In the genomic region with DNA sequence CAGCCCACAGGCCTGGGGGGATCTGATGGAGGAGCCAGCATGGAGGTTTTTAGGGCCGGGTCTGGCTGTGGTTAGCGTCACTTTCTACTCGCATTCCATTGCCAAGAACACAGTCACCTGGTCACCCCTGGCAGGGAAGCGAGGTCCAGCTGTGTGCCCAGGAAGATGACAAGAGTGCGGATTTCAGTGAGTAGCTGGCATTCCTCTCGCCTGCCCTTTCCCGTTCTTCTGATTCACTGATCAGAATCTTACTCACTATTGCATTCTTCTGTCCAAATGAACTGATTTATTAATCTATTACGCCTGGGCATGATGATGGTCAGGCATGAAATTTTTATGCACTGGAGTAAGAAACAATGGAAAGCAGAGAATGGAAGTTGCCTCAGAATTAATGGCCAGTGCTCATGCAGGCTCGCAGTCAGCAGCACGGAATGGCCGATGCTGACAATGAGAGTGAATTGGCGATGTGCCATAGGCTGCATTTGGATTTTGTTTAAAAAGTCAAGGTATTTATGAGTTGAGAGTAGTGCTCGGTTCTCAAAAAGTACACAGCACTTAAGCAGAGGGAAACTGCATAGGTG, we compare ENCODE assay signal across 13 cellular contexts.
DNase-seq lines count a peak whose midpoint lies in the region; ATAC-seq and TF ChIP-seq lines count a peak whose summit lies in the region.
"Had no signal": no experiment of that assay in that cellular context is flagged by ENCODE, and none has a peak within 500 bp of the region (broad histone marks: within the 10 kb centered on the region; RNA-seq: fewer than 3 reads in every experiment).

No MANE protein-coding gene starts in this region.

- H3K27ac ChIP-seq in foreskin keratinocyte (no peak overlapping the region), testis (no peak overlapping the region)
- H3K27ac ChIP-seq: 22Rv1 had no signal

- DNase-seq in NCI-H1092 treated with DMSO at 0.1 percent for 48 hours (lab: John Stamatoyannopoulos, UW) = peak; percentile 8
- DNase-seq in NCI-H1092 (lab: John Stamatoyannopoulos, UW) = no peak
- peak; percentile 71 to 86 for DNase-seq in foreskin keratinocyte
- DNase-seq in renal cortical epithelial cell (ENCODE audit: low read depth) = peak; percentile 86
- DNase-seq in NCI-H2029 (lab: John Stamatoyannopoulos, UW) = no peak
- no peak for DNase-seq in testis
- no peak for DNase-seq in central memory CD4-positive, alpha-beta T cell
- DNase-seq: activated CD8-positive, alpha-beta memory T cell treated with anti-CD3 and anti-CD28 coated beads for 24 hours had no signal

- TF ChIP-seq CTCF in foreskin keratinocyte (conservative IDR thresholded peaks at IDR 0.05) (no peak), testis (IDR thresholded peaks at IDR 0.05) (no peak)

- 84 to 85% methylated on average over 13 of the region's 13 CpGs for WGBS in testis, 2 donors

- no peaks in the 10 kb centered on the region for H3K27me3 ChIP-seq in foreskin keratinocyte
- no peaks in the 10 kb centered on the region for H3K27me3 ChIP-seq in testis
- H3K27me3 ChIP-seq: breast epithelium had no signal

- ATAC-seq in SK-N-SH treated with all-trans-retinoic acid at 6 μM for 48 hours = peak; percentile 86
- ATAC-seq in foreskin keratinocyte = no peak
- ATAC-seq: HepG2; natural killer cell treated with Interleukin-12 subunit alpha and Interleukin-12 subunit beta and Interleukin-15 and Interleukin-18, amount 100 ng/mL, for 72 hours had no signal

- TF ChIP-seq POLR2A in testis (IDR thresholded peaks at IDR 0.05) = no peak

- no peaks in the 10 kb centered on the region for H3K9me3 ChIP-seq in testis
- H3K9me3 ChIP-seq: breast epithelium had no signal

- H3K36me3 ChIP-seq in testis (ENCODE audit: low read depth, missing control alignments) = no peaks in the 10 kb centered on the region
- H3K36me3 ChIP-seq: breast epithelium had no signal

- peaks cover 20% of the 10 kb centered on the region for H3K4me1 ChIP-seq in foreskin keratinocyte
- H3K4me1 ChIP-seq in testis = no peaks in the 10 kb centered on the region

- intact Hi-C loops in testis (cut with DNase I; ENCODE audit: low total_unique reads) = no loop called here

- H3K4me3 ChIP-seq in testis = no peak overlapping the region
- H3K4me3 ChIP-seq: breast epithelium had no signal

TF ChIP-seq in SK-N-SH treated with all-trans-retinoic acid at 6 μM for 48 hours, 23 proteins besides CTCF, POLR2A, EP300 and RAD21 (continues in another document):
- TF ChIP-seq PPARA (CRISPR knock-in tag; IDR thresholded peaks at IDR 0.05; ENCODE audit: borderline replicate concordance) (no peak), ZNF70 (CRISPR knock-in tag; IDR thresholded peaks at IDR 0.05) (no peak), TCF4 (CRISPR knock-in tag; IDR thresholded peaks at IDR 0.05; ENCODE audit: borderline replicate concordance) (no peak), GLIS3 (CRISPR knock-in tag; IDR thresholded peaks at IDR 0.05) (no peak), ZNF8 (CRISPR knock-in tag; IDR thresholded peaks at IDR 0.05) (no peak), ESRRG (CRISPR knock-in tag; IDR thresholded peaks at IDR 0.05) (no peak), ISL1 (CRISPR knock-in tag; IDR thresholded peaks at IDR 0.05) (peak; percentile 96), SNAI2 (CRISPR knock-in tag; IDR thresholded peaks at IDR 0.05) (peak; percentile 29; the same call in 1 of the 2 replicates), ZFP3 (CRISPR knock-in tag; IDR thresholded peaks at IDR 0.05) (peak; percentile 68), OSR1 (CRISPR knock-in tag; IDR thresholded peaks at IDR 0.05) (no peak), TOX (CRISPR knock-in tag; IDR thresholded peaks at IDR 0.05; ENCODE audit: borderline replicate concordance) (no peak), ZC3H10 (CRISPR knock-in tag; IDR thresholded peaks at IDR 0.05) (no peak), ZNF565 (CRISPR knock-in tag; conservative IDR thresholded peaks at IDR 0.05; ENCODE audit: low read depth) (no peak), ARNTL (CRISPR knock-in tag; IDR thresholded peaks at IDR 0.05; ENCODE audit: borderline replicate concordance, low read depth) (no peak), BACH2 (CRISPR knock-in tag; IDR thresholded peaks at IDR 0.05; ENCODE audit: borderline replicate concordance) (no peak), RARB (CRISPR knock-in tag; IDR thresholded peaks at IDR 0.05) (no peak)
- TF ChIP-seq, protein P1, sequence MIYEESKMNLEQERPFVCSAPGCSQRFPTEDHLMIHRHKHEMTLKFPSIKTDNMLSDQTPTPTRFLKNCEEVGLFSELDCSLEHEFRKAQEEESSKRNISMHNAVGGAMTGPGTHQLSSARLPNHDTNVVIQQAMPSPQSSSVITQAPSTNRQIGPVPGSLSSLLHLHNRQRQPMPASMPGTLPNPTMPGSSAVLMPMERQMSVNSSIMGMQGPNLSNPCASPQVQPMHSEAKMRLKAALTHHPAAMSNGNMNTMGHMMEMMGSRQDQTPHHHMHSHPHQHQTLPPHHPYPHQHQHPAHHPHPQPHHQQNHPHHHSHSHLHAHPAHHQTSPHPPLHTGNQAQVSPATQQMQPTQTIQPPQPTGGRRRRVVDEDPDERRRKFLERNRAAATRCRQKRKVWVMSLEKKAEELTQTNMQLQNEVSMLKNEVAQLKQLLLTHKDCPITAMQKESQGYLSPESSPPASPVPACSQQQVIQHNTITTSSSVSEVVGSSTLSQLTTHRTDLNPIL (CRISPR knock-in tag; IDR thresholded peaks at IDR 0.05; ENCODE audit: low read depth) = peak; percentile 82
- TF ChIP-seq, protein P2, sequence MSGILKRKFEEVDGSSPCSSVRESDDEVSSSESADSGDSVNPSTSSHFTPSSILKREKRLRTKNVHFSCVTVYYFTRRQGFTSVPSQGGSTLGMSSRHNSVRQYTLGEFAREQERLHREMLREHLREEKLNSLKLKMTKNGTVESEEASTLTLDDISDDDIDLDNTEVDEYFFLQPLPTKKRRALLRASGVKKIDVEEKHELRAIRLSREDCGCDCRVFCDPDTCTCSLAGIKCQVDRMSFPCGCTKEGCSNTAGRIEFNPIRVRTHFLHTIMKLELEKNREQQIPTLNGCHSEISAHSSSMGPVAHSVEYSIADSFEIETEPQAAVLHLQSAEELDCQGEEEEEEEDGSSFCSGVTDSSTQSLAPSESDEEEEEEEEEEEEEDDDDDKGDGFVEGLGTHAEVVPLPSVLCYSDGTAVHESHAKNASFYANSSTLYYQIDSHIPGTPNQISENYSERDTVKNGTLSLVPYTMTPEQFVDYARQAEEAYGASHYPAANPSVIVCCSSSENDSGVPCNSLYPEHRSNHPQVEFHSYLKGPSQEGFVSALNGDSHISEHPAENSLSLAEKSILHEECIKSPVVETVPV (CRISPR knock-in tag; IDR thresholded peaks at IDR 0.05) = no peak
- TF ChIP-seq, protein P3, sequence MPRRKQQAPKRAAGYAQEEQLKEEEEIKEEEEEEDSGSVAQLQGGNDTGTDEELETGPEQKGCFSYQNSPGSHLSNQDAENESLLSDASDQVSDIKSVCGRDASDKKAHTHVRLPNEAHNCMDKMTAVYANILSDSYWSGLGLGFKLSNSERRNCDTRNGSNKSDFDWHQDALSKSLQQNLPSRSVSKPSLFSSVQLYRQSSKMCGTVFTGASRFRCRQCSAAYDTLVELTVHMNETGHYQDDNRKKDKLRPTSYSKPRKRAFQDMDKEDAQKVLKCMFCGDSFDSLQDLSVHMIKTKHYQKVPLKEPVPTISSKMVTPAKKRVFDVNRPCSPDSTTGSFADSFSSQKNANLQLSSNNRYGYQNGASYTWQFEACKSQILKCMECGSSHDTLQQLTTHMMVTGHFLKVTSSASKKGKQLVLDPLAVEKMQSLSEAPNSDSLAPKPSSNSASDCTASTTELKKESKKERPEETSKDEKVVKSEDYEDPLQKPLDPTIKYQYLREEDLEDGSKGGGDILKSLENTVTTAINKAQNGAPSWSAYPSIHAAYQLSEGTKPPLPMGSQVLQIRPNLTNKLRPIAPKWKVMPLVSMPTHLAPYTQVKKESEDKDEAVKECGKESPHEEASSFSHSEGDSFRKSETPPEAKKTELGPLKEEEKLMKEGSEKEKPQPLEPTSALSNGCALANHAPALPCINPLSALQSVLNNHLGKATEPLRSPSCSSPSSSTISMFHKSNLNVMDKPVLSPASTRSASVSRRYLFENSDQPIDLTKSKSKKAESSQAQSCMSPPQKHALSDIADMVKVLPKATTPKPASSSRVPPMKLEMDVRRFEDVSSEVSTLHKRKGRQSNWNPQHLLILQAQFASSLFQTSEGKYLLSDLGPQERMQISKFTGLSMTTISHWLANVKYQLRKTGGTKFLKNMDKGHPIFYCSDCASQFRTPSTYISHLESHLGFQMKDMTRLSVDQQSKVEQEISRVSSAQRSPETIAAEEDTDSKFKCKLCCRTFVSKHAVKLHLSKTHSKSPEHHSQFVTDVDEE (CRISPR knock-in tag; IDR thresholded peaks at IDR 0.05) = peak; percentile 68
- TF ChIP-seq, protein P4, sequence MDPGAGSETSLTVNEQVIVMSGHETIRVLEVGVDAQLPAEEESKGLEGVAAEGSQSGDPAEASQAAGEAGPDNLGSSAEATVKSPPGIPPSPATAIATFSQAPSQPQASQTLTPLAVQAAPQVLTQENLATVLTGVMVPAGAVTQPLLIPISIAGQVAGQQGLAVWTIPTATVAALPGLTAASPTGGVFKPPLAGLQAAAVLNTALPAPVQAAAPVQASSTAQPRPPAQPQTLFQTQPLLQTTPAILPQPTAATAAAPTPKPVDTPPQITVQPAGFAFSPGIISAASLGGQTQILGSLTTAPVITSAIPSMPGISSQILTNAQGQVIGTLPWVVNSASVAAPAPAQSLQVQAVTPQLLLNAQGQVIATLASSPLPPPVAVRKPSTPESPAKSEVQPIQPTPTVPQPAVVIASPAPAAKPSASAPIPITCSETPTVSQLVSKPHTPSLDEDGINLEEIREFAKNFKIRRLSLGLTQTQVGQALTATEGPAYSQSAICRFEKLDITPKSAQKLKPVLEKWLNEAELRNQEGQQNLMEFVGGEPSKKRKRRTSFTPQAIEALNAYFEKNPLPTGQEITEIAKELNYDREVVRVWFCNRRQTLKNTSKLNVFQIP (CRISPR knock-in tag; IDR thresholded peaks at IDR 0.05; ENCODE audit: borderline replicate concordance, low read depth) = no peak

Comparison
In these comparisons a context has a peak if more than half of its experiments do, and no peak if none do; other contexts are left out.
1. DNase-seq: peak in NCI-H1092 treated with DMSO at 0.1 percent for 48 hours (single experiment), foreskin keratinocyte (2 of 2) and renal cortical epithelial cell (single experiment); none in NCI-H1092 (single experiment), NCI-H2029 (single experiment), testis (single experiment) and central memory CD4-positive, alpha-beta T cell (single experiment).